ENCODE assay signal across 1 cellular context in the genomic region with DNA sequence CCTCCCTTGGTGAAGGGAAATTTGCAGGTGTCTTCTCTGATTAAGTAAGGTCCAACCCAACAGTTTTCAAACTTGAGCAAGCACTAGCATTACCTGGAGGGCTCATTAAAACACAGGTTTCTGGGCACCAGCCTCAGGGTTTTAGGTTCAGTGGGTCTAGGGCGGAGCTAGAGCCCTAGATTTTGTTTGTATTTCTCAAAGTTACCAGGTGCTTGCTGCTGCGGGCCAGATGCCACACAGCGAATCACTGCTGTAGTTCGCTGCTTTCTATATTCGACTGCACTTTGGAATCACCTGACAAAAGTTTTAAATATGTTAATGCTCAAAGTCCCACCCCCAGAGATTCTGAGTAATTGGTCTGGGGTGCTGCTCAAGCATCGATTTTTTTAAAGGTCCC.
TF ChIP-seq lines count a peak whose summit lies in the region.

No MANE protein-coding gene starts in this region.

TF ChIP-seq in A549, 52 proteins besides CTCF, POLR2A, EP300 and RAD21 (continued from another document):
- TF ChIP-seq, protein P1, sequence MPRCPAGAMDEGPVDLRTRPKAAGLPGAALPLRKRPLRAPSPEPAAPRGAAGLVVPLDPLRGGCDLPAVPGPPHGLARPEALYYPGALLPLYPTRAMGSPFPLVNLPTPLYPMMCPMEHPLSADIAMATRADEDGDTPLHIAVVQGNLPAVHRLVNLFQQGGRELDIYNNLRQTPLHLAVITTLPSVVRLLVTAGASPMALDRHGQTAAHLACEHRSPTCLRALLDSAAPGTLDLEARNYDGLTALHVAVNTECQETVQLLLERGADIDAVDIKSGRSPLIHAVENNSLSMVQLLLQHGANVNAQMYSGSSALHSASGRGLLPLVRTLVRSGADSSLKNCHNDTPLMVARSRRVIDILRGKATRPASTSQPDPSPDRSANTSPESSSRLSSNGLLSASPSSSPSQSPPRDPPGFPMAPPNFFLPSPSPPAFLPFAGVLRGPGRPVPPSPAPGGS (IDR thresholded peaks at IDR 0.05): no peak
- no peak for TF ChIP-seq MYC (IDR thresholded peaks at IDR 0.05; ENCODE audit: borderline replicate concordance, low read length)
- TF ChIP-seq, protein P2, sequence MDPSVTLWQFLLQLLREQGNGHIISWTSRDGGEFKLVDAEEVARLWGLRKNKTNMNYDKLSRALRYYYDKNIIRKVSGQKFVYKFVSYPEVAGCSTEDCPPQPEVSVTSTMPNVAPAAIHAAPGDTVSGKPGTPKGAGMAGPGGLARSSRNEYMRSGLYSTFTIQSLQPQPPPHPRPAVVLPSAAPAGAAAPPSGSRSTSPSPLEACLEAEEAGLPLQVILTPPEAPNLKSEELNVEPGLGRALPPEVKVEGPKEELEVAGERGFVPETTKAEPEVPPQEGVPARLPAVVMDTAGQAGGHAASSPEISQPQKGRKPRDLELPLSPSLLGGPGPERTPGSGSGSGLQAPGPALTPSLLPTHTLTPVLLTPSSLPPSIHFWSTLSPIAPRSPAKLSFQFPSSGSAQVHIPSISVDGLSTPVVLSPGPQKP (IDR thresholded peaks at IDR 0.05; ENCODE audit: low read depth, low read length): no peak
- TF ChIP-seq, protein P3, sequence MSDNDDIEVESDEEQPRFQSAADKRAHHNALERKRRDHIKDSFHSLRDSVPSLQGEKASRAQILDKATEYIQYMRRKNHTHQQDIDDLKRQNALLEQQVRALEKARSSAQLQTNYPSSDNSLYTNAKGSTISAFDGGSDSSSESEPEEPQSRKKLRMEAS (IDR thresholded peaks at IDR 0.05): no peak
- no peak for TF ChIP-seq ZSCAN20 (CRISPR knock-in tag; IDR thresholded peaks at IDR 0.05)
- TF ChIP-seq HOXB5 (CRISPR knock-in tag; IDR thresholded peaks at IDR 0.05): no peak
